ENCODE assay signal across 14 cellular contexts in genomic region chr7:131039355-131039762, GRCh38.
A peak's percentile ranks its signal among the peaks of the same experiment; 100 is the strongest.
DNase-seq lines count a peak whose midpoint lies in the region; ATAC-seq and TF ChIP-seq lines count a peak whose summit lies in the region.
"Had no signal": no experiment of that assay in that cellular context is flagged by ENCODE, and none has a peak within 500 bp of the region (broad histone marks: within the 10 kb centered on the region; RNA-seq: fewer than 3 reads in every experiment).

No MANE protein-coding gene starts in this region.

- DNase-seq in DND-41 (no peak), OCI-M1 (lab: John Stamatoyannopoulos, UW) (peak; percentile 9), dermis blood vessel endothelial cell (peak; percentile 25), psoas muscle (no peak), ecto neural progenitor cell (ENCODE audit: low spot score) (no peak), NCI-H82 (lab: John Stamatoyannopoulos, UW) (no peak), NCI-H1092 treated with DMSO at 0.1 percent for 48 hours (lab: John Stamatoyannopoulos, UW) (no peak)
- DNase-seq: activated CD4-positive, alpha-beta T cell treated with anti-CD3 and anti-CD28 coated beads, Interleukin-2, amount 10 ng/mL, durations not matched to agents 24 days and 14 days; Caco-2; MM.1S; NCI-H69; posterior cingulate gyrus; SW 1271 had no signal

- H3K79me2 ChIP-seq in DND-41 (ENCODE audit: insufficient read depth, low read length): peaks cover 97% of the 10 kb centered on the region

- 24 to 48% (median 28%) methylated on average over 2 of the region's 2 CpGs for WGBS in psoas muscle, 3 donors

- H3K27ac ChIP-seq in DND-41 (ENCODE audit: low read length) (peak overlapping the region; percentile 33), psoas muscle (peak overlapping the region; percentile 64)

- intact Hi-C loops in psoas muscle (cut with DNase I): loop anchor here (5.0 kb wide), 2 partner anchors 42 to 57 kb away; no protein-coding TSS in a partner anchor

- peaks cover 9% of the 10 kb centered on the region for H4K20me1 ChIP-seq in DND-41 (ENCODE audit: insufficient read depth, low read length)

- no peak overlapping the region for H3K4me3 ChIP-seq in DND-41 (ENCODE audit: low read depth in 1 of 2, low read length in 2 of 2)
- no peak overlapping the region for H3K4me3 ChIP-seq in psoas muscle

- H3K9ac ChIP-seq in DND-41 (ENCODE audit: low read depth, low read length): no peak overlapping the region

- TF ChIP-seq CTCF in DND-41 (IDR thresholded peaks at IDR 0.05; ENCODE audit: borderline replicate concordance, extremely low read depth, low read length, poor library complexity, severe bottlenecking) (no peak), psoas muscle (IDR thresholded peaks at IDR 0.05) (no peak)

- no peak overlapping the region for H2AFZ ChIP-seq in DND-41 (ENCODE audit: low read depth, low read length)

- H3K27me3 ChIP-seq in DND-41 (ENCODE audit: insufficient read depth, low read length, poor library complexity) (no peaks in the 10 kb centered on the region), psoas muscle (ENCODE audit: insufficient read depth in 3 of 3, low read length in 2 of 3) (no peaks in the 10 kb centered on the region)

- H3K4me1 ChIP-seq in DND-41 (ENCODE audit: insufficient read depth, low read length) (peaks cover 44% of the 10 kb centered on the region), psoas muscle (peaks cover 56% of the 10 kb centered on the region)
- H3K4me1 ChIP-seq: Caco-2 had no signal

- peaks cover 5% of the 10 kb centered on the region; the same call in 1 of the 2 replicates for H3K36me3 ChIP-seq in DND-41 (ENCODE audit: insufficient read depth, low read length)
- H3K36me3 ChIP-seq in psoas muscle (ENCODE audit: insufficient read depth in 1 of 2, low read depth in 1 of 2): peaks cover 0 to 3% of the 10 kb centered on the region in 2 donors

- no peak overlapping the region for H3K4me2 ChIP-seq in DND-41 (ENCODE audit: insufficient read depth, low read length)

- H3K9me3 ChIP-seq in DND-41 (ENCODE audit: insufficient read depth, low read length, severe bottlenecking): no peaks in the 10 kb centered on the region
- H3K9me3 ChIP-seq in psoas muscle: no peaks in the 10 kb centered on the region
- H3K9me3 ChIP-seq: Caco-2 had no signal

- ATAC-seq in DND-41 (ENCODE audit: insufficient read depth, low read depth) (no peak), psoas muscle (no peak), HG02970 (IDR thresholded peaks at IDR 0.05; ENCODE audit: low FRiP score, unreplicated experiment) (no peak)

Comparison
In these comparisons a context has a peak if more than half of its experiments do, and no peak if none do; other contexts are left out.
1. DNase-seq: peak in OCI-M1 (single experiment) and dermis blood vessel endothelial cell (single experiment); none in DND-41 (single experiment), psoas muscle (0 of 2), ecto neural progenitor cell (single experiment), NCI-H82 (single experiment) and NCI-H1092 treated with DMSO at 0.1 percent for 48 hours (single experiment).